Comparison of ENCODE assay signal across 15 cellular contexts in genomic region chr7:132618271-132618955, GRCh38. TPM values are rescaled to one million over a fixed set of nuclear protein-coding genes. Genes with fewer than 3 reads are reported as not detected.
"Had no signal": no experiment of that assay in that cellular context is flagged by ENCODE, and none has a peak within 500 bp of the region (broad histone marks: within the 10 kb centered on the region; RNA-seq: fewer than 3 reads in every experiment).

No MANE protein-coding gene starts in this region.

- ATAC-seq: activated CD8-positive, alpha-beta T cell treated with anti-CD3 and anti-CD28 coated beads, Interleukin-2, amount 10 ng/mL, durations not matched to agents 7 days and 5 days; effector memory CD8-positive, alpha-beta T cell; psoas muscle; right lobe of liver; T-helper 17 cell had no signal

- H3K79me2 ChIP-seq: hepatocyte had no signal

- DNase-seq: activated CD4-positive, alpha-beta T cell treated with anti-CD3 and anti-CD28 coated beads for 48 hours; activated CD8-positive, alpha-beta T cell treated with anti-CD3 and anti-CD28 coated beads, Interleukin-2, amount 10 ng/mL, durations not matched to agents 7 days and 5 days; activated gamma-delta T cell treated with Interleukin-2 at 50 U/mL for 16 hours; amygdala; effector memory CD8-positive, alpha-beta T cell; kidney glomerular epithelial cell; psoas muscle; right lobe of liver; stomach; T-helper 17 cell; testis; upper lobe of left lung had no signal

- H3K27ac Mint-ChIP-seq: activated CD8-positive, alpha-beta T cell treated with anti-CD3 and anti-CD28 coated beads, Interleukin-2, amount 10 ng/mL, durations not matched to agents 7 days and 5 days; activated naive CD8-positive, alpha-beta T cell; effector memory CD8-positive, alpha-beta T cell; T-helper 17 cell had no signal

- H3K9me3 ChIP-seq: psoas muscle, right lobe of liver, testis, upper lobe of left lung had no signal

- H3K4me1 ChIP-seq: psoas muscle, right lobe of liver, testis had no signal

- H3K4me3 Mint-ChIP-seq: activated CD8-positive, alpha-beta T cell treated with anti-CD3 and anti-CD28 coated beads, Interleukin-2, amount 10 ng/mL, durations not matched to agents 7 days and 5 days; activated naive CD8-positive, alpha-beta T cell; effector memory CD8-positive, alpha-beta T cell; T-helper 17 cell had no signal

- H3K36me3 ChIP-seq: right lobe of liver, stomach, upper lobe of left lung had no signal

- H3K9me3 Mint-ChIP-seq: effector memory CD8-positive, alpha-beta T cell had no signal

- H3K4me3 ChIP-seq: hepatocyte, psoas muscle, right lobe of liver, stomach, testis, upper lobe of left lung had no signal

- H3K27ac ChIP-seq: hepatocyte, psoas muscle, right lobe of liver, stomach, testis, upper lobe of left lung had no signal

- H3K36me3 Mint-ChIP-seq: activated naive CD8-positive, alpha-beta T cell had no signal

- H3K27me3 ChIP-seq: right lobe of liver, testis, upper lobe of left lung had no signal

- H2AFZ ChIP-seq: hepatocyte had no signal

- H3K4me2 ChIP-seq: hepatocyte had no signal

RNA-seq across cellular contexts. Expression of gene PLXNA4, which starts 42.1 kb away (rescaled TPM):
- total RNA-seq: epithelial cell of proximal tubule had no signal
